In the genomic region with DNA sequence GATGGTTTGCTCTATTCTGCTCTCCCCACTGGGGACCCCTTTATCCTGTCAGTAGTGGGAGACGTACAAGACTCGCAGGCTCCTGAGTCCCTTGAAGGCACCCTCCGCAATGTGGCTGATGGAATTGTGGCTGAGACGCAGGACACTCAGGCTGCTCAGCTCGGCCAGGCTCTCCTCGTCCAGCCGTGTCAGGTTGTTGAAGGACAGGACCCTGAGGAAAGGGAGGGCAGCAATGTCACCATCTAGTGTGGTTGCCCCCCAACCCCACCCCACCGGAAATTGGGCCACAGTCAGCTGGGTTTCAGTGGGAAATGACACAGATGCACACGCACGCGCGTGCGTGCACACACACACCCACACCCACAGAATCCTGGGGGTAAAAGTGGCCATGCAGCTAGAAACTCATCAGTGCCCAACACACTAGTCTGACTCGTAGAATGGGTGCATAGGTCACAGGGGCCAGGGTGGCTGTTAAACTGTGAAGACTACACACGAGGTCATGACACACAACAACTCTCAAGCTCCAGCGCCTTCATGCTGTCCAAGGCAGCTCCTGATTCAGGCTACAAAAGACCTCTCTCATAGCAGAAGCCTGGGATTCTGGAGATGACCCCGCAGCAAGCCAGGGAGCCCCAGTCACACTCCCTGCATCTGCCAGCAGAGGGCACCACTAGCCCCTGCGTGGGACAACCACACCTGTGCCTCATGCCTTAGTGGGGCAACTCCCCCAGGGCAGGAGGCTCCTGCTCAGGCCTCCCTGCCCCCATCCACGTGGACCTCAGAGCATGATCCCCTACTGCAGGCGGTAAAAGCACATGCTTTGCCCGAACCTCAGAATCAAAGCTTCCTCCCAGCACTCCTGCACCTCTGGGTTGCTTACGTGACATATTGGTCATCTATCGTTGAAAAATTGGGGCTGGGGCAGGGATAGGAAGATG, we compare ENCODE assay signal across 8 cellular contexts.
DNase-seq lines count a peak whose midpoint lies in the region; ATAC-seq and TF ChIP-seq lines count a peak whose summit lies in the region.

No MANE protein-coding gene starts in this region.

- intact Hi-C loops in left lung (cut with DNase I) = loop anchor here in 1 of 2 donors (10.0 kb wide), 1 partner anchor 407 kb away; no protein-coding TSS in a partner anchor

- H3K4me1 ChIP-seq in left lung = peaks cover 0 to 8% of the 10 kb centered on the region in 2 donors

- no peaks in the 10 kb centered on the region for H3K9me3 ChIP-seq in left lung

- TF ChIP-seq CTCF in left lung (IDR thresholded peaks at IDR 0.05) = peak; percentile 88 to 90

- no peaks in the 10 kb centered on the region for H3K27me3 ChIP-seq in left lung

- DNase-seq in COLO829 (ENCODE audit: low spot score) (peak; percentile 89), HPDE6-E6E7 (ENCODE audit: extremely low spot score) (peak; percentile 40), left lung (peak in 1 of 2 donors; percentile 91), dedifferentiated amniotic fluid mesenchymal stem cell (ENCODE audit: extremely low spot score) (no peak)
- peak; percentile 81 for DNase-seq in activated CD4-positive, CD25-positive, alpha-beta regulatory T cell treated with anti-CD3 and anti-CD28 coated beads, Interleukin-2, amount 50 U/mL, for 72 hours
- peak; percentile 59 for DNase-seq in central memory CD4-positive, alpha-beta T cell
- DNase-seq in stimulated activated CD4-positive, alpha-beta T cell treated with anti-CD3 and anti-CD28 coated beads, TNF-alpha, amount 100 ng/mL, for 48 hours (ENCODE audit: low read depth in 3 of 3) = peak; percentile 53 to 58 (median 56)

- peaks cover 0 to 85% of the 10 kb centered on the region in 2 donors for H3K36me3 ChIP-seq in left lung

- H3K27ac ChIP-seq in left lung = no peak overlapping the region

- H3K4me3 ChIP-seq in left lung = no peak overlapping the region

- peak; percentile 85 for ATAC-seq in GM19372 (IDR thresholded peaks at IDR 0.05; ENCODE audit: low read depth, unreplicated experiment)
- peak; percentile 91 for ATAC-seq in left lung
